ENCODE assay signal across 12 cellular contexts in genomic region chr5:164358531-164359259, GRCh38.
DNase-seq lines count a peak whose midpoint lies in the region; ATAC-seq lines count a peak whose summit lies in the region.
"Had no signal": no experiment of that assay in that cellular context is flagged by ENCODE, and none has a peak within 500 bp of the region (broad histone marks: within the 10 kb centered on the region; RNA-seq: fewer than 3 reads in every experiment).

No MANE protein-coding gene starts in this region.

- no peaks in the 10 kb centered on the region for H3K4me1 ChIP-seq in CD4-positive, alpha-beta memory T cell (ENCODE audit: insufficient read depth, low read length)

- DNase-seq in ELR (ENCODE audit: low read depth): peak; percentile 24
- DNase-seq in OCI-M1 (lab: John Stamatoyannopoulos, UW): peak; percentile 88
- peak; percentile 53 for DNase-seq in foreskin melanocyte
- no peak for DNase-seq in NCI-H82 (lab: John Stamatoyannopoulos, UW)
- no peak for DNase-seq in CD4-positive, alpha-beta memory T cell
- DNase-seq in T-helper 1 cell: no peak
- DNase-seq: hypothalamus had no signal

- POLR2A ChIA-PET in CD4-positive, alpha-beta memory T cell (lab: Charles Lee; ENCODE audit: partially characterized antibody): no interaction called here

- no peaks in the 10 kb centered on the region for H3K27me3 Mint-ChIP-seq in CD4-positive, alpha-beta memory T cell
- H3K27me3 Mint-ChIP-seq: central memory CD8-positive, alpha-beta T cell; stimulated activated naive CD8-positive, alpha-beta T cell treated with anti-CD3 and anti-CD28 coated beads, Interleukin-15, Interleukin-2, amounts not matched to agents 100 ng/mL and 50 ng/mL, for 24 hours had no signal

- H3K36me3 Mint-ChIP-seq in CD4-positive, alpha-beta memory T cell: no peaks in the 10 kb centered on the region

- ATAC-seq in HG02852 (IDR thresholded peaks at IDR 0.05; ENCODE audit: unreplicated experiment): peak; percentile 71
- ATAC-seq in GM21526 (IDR thresholded peaks at IDR 0.05; ENCODE audit: low FRiP score, unreplicated experiment): no peak

- no peaks in the 10 kb centered on the region for H3K27me3 ChIP-seq in CD4-positive, alpha-beta memory T cell (ENCODE audit: insufficient read depth, low read length)

- H3K9me3 Mint-ChIP-seq in CD4-positive, alpha-beta memory T cell: peaks cover 0 to 12% (median 4%) of the 10 kb centered on the region in 8 donors

- H3K27ac ChIP-seq in CD4-positive, alpha-beta memory T cell (ENCODE audit: low read depth, low read length): no peak overlapping the region

- CTCF ChIA-PET in CD4-positive, alpha-beta memory T cell (lab: Charles Lee; ENCODE audit: partially characterized antibody): no interaction called here

- H3K27ac Mint-ChIP-seq in CD4-positive, alpha-beta memory T cell: no peak overlapping the region
- H3K27ac Mint-ChIP-seq: stimulated activated naive CD8-positive, alpha-beta T cell treated with anti-CD3 and anti-CD28 coated beads, Interleukin-15, Interleukin-2, amounts not matched to agents 100 ng/mL and 50 ng/mL, for 24 hours; T-helper 1 cell treated with Interleukin-12 subunit alpha and Interleukin-12 subunit beta and Interleukin-4 antibody, amounts not matched to agents 30 μg/mL and 1 μg/mL, for 36 hours had no signal

- no peaks in the 10 kb centered on the region for H3K36me3 ChIP-seq in CD4-positive, alpha-beta memory T cell (ENCODE audit: insufficient read depth, low read length)

- intact Hi-C loops in CD4-positive, alpha-beta memory T cell (cut with micrococcal nuclease): no loop called here

- no peaks in the 10 kb centered on the region for H3K9me3 ChIP-seq in CD4-positive, alpha-beta memory T cell (ENCODE audit: control insufficient read depth in 1 of 2, low read length in 2 of 2)

- no peak overlapping the region for H3K4me3 Mint-ChIP-seq in CD4-positive, alpha-beta memory T cell
- H3K4me3 Mint-ChIP-seq: central memory CD8-positive, alpha-beta T cell; stimulated activated naive CD8-positive, alpha-beta T cell treated with anti-CD3 and anti-CD28 coated beads, Interleukin-15, Interleukin-2, amounts not matched to agents 100 ng/mL and 50 ng/mL, for 24 hours; T-helper 1 cell treated with Interleukin-12 subunit alpha and Interleukin-12 subunit beta and Interleukin-4 antibody, amounts not matched to agents 30 μg/mL and 1 μg/mL, for 36 hours had no signal

- no peak overlapping the region for H3K4me3 ChIP-seq in CD4-positive, alpha-beta memory T cell (ENCODE audit: low read length in 2 of 2)

- H3K4me1 Mint-ChIP-seq in CD4-positive, alpha-beta memory T cell: no peaks in the 10 kb centered on the region
- H3K4me1 Mint-ChIP-seq: central memory CD8-positive, alpha-beta T cell had no signal

Comparison
In these comparisons a context has a peak if more than half of its experiments do, and no peak if none do; other contexts are left out.
1. DNase-seq: peak in ELR (single experiment), OCI-M1 (single experiment) and foreskin melanocyte (single experiment); none in NCI-H82 (single experiment), CD4-positive, alpha-beta memory T cell (0 of 5) and T-helper 1 cell (0 of 5).